ENCODE assay signal across 7 cellular contexts in the genomic region with DNA sequence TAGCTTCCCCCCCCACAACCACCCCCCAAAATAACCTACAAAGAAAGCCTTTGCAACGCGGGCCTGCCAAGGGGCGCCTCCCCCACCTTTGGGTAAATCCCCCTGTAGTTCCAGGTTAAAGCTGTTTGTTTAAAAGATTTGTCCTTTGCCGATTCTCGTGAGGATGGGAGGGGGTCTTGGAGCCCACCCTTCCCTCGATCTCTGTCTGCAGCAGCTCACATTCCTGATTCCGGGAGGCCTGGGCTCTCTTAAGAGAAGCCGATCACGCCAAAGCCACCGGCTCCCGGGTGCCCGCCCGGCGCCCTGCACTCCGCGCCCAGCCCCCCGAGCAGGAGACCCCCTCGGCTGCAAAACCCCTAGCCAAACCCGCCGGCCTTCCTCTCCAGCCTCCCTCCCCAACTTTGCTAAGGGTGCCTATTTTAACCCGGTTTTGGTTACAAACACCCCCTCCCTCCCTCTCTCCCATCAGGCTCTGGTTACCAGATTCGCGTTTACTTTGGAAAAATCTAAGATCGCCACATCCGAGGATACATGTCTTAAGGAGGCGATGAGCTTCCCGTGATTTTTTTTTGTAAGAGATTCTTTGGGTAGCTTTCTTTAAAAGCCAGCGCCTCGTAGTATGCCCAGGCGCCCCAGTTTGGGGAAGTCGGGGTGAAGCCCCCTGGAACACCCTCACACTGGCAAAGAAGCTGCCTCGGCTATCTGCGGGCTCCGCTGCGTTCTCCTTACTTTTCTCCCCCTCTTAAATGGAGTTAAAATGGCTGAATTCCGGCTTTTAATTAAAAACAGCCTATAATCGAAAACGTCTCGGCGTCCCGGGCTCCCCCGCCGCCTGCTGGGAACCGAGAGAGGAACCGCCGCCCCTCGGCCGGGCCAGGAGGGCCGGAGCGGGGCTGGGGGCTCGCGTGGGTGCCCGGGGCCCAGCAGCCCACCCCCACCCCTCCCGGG. TPM values are rescaled to one million over a fixed set of nuclear protein-coding genes. Genes with fewer than 3 reads are reported as not detected.
DNase-seq lines count a peak whose midpoint lies in the region; ATAC-seq, FAIRE-seq and TF ChIP-seq lines count a peak whose summit lies in the region.

No MANE protein-coding gene starts in this region.

- H3K27ac Mint-ChIP-seq in immature natural killer cell = peak overlapping the region in 2 of 6 donors; percentile 31 to 65
- H3K27ac Mint-ChIP-seq in stimulated activated effector memory CD8-positive, alpha-beta T cell treated with anti-CD3 and anti-CD28 coated beads, Interleukin-12 subunit alpha, Interleukin-12 subunit beta, amount 100 ng/mL, for 72 hours = no peak overlapping the region

- H3K4me1 ChIP-seq in GM12878 (ENCODE audit: control insufficient read depth, insufficient read depth, low read length) = peaks cover 10% of the 10 kb centered on the region

- in situ Hi-C loops in GM12878 (cut with MboI) = no loop called here

- H4K20me1 ChIP-seq in GM12878 (ENCODE audit: control insufficient read depth, insufficient read depth) = no peaks in the 10 kb centered on the region

- peaks cover 37 to 41% of the 10 kb centered on the region in 2 donors for H3K4me1 Mint-ChIP-seq in immature natural killer cell
- peaks cover 52% of the 10 kb centered on the region for H3K4me1 Mint-ChIP-seq in stimulated activated effector memory CD8-positive, alpha-beta T cell treated with anti-CD3 and anti-CD28 coated beads, Interleukin-12 subunit alpha, Interleukin-12 subunit beta, amount 100 ng/mL, for 72 hours

- POLR2A ChIA-PET in GM12878 (lab: Charles Lee) = interaction anchor here (0.5 to 2.8 kb wide), 14 partner anchors 12 to 272 kb away, joined by 3 to 19 read pairs (median 4); no protein-coding TSS in a partner anchor

- no peak for TF ChIP-seq RAD21 in GM12878 (IDR thresholded peaks at IDR 0.05; ENCODE audit: insufficient read depth, low read depth, low read length)

- H3K4me3 ChIP-seq in NB4 (ENCODE audit: low read depth, low read length) = peak overlapping the region; percentile 80
- H3K4me3 ChIP-seq in GM12878 = peak overlapping the region; percentile 67

- TF ChIP-seq CTCF in NB4 (IDR thresholded peaks at IDR 0.05; ENCODE audit: low read depth, low read length) (no peak), GM12878 (IDR thresholded peaks at IDR 0.05 in 2 of 3, conservative IDR thresholded peaks at IDR 0.05 in 1 of 3; ENCODE audit: control insufficient read depth in 2 of 3, extremely low read depth in 1 of 3, insufficient read depth in 1 of 3, low read depth in 3 of 3, low read length in 3 of 3) (no peak)

- no peak for TF ChIP-seq EP300 in GM12878 (IDR thresholded peaks at IDR 0.05; ENCODE audit: borderline replicate concordance in 1 of 2, control insufficient read depth in 1 of 2, low read depth in 2 of 2, low read length in 2 of 2)

- peak overlapping the region; percentile 75 to 84 (median 82) for H3K4me3 Mint-ChIP-seq in immature natural killer cell
- peak overlapping the region; percentile 73 for H3K4me3 Mint-ChIP-seq in stimulated activated effector memory CD8-positive, alpha-beta T cell treated with anti-CD3 and anti-CD28 coated beads, Interleukin-12 subunit alpha, Interleukin-12 subunit beta, amount 100 ng/mL, for 72 hours

- H3K36me3 Mint-ChIP-seq in immature natural killer cell = peaks cover 0 to 6% (median 0%) of the 10 kb centered on the region in 3 donors
- H3K36me3 Mint-ChIP-seq in stimulated activated effector memory CD8-positive, alpha-beta T cell treated with anti-CD3 and anti-CD28 coated beads, Interleukin-12 subunit alpha, Interleukin-12 subunit beta, amount 100 ng/mL, for 72 hours = peaks cover 10% of the 10 kb centered on the region

- H3K27me3 Mint-ChIP-seq in immature natural killer cell (ENCODE audit: low read depth in 3 of 3) = peaks cover 36 to 62% (median 48%) of the 10 kb centered on the region in 3 donors

- 7% methylated on average over 45 of the region's 54 CpGs for WGBS in GM12878 (ENCODE audit: insufficient coverage, insufficient replicate concordance, low lambda C conversion rate, missing lambda C conversion rate)

- CTCF ChIA-PET in GM12878 (lab: Yijun Ruan, JAX) = interaction anchor here (0.8 to 1.9 kb wide), 6 partner anchors 11 to 191 kb away, joined by 3 to 14 read pairs (median 6); no protein-coding TSS in a partner anchor

- RAD21 ChIA-PET in GM12878 (lab: Charles Lee; ENCODE audit: unreplicated experiment) = interaction anchor here (0.6 to 1.9 kb wide), 7 partner anchors 14 to 232 kb away, joined by 3 to 6 read pairs (median 3); partner anchors contain the start of gene WIPI2

- no peak overlapping the region for H2AFZ ChIP-seq in GM12878 (ENCODE audit: control insufficient read depth, low read depth, low read length)

- SMC1A ChIA-PET in GM12878 (lab: Charles Lee; ENCODE audit: uncharacterized antibody, unreplicated experiment) = interaction anchor here (0.5 to 1.7 kb wide), 8 partner anchors 12 to 191 kb away, joined by 3 to 14 read pairs (median 4); no protein-coding TSS in a partner anchor

- no peaks in the 10 kb centered on the region for H3K9me3 ChIP-seq in GM12878 (replicated peaks; ENCODE audit: control insufficient read depth, insufficient read depth, low read length)

- FAIRE-seq in GM12878 (lab: Jason Lieb, UNC) = no peak

- no peak overlapping the region for H3K27ac ChIP-seq in GM12878 (ENCODE audit: control insufficient read depth, insufficient read depth)

- ATAC-seq in GM12878 = no peak
- ATAC-seq in stimulated activated effector memory CD8-positive, alpha-beta T cell treated with anti-CD3 and anti-CD28 coated beads, Interleukin-12 subunit alpha, Interleukin-12 subunit beta, amount 100 ng/mL, for 72 hours = no peak

- H3K79me2 ChIP-seq in GM12878 (ENCODE audit: control insufficient read depth, insufficient read depth, low read length) = no peaks in the 10 kb centered on the region

- peak overlapping the region; percentile 52 for H3K4me2 ChIP-seq in GM12878 (ENCODE audit: control insufficient read depth, insufficient read depth)

- H3K27me3 ChIP-seq in GM12878 (replicated peaks in 1 of 2; ENCODE audit: control insufficient read depth in 2 of 2, insufficient read depth in 2 of 2, low read length in 1 of 2) = peaks cover 37 to 68% of the 10 kb centered on the region in 2 experiments

- peaks cover 0 to 4% (median 0%) of the 10 kb centered on the region in 6 donors for H3K9me3 Mint-ChIP-seq in immature natural killer cell
- no peaks in the 10 kb centered on the region for H3K9me3 Mint-ChIP-seq in stimulated activated effector memory CD8-positive, alpha-beta T cell treated with anti-CD3 and anti-CD28 coated beads, Interleukin-12 subunit alpha, Interleukin-12 subunit beta, amount 100 ng/mL, for 72 hours

- H3K36me3 ChIP-seq in GM12878 (ENCODE audit: control insufficient read depth in 2 of 2, insufficient read depth in 2 of 2, low read length in 1 of 2) = no peaks in the 10 kb centered on the region

- DNase-seq in ELF-1 (ENCODE audit: low read depth, low spot score) (peak; percentile 52), NB4 (ENCODE audit: low read depth) (peak; percentile 67), GM12878 (ENCODE audit: low read depth, low spot score) (no peak), immature natural killer cell (peak in 1 of 3 donors; percentile 19), cerebellar nuclear complex (lab: John Stamatoyannopoulos, UW) (no peak)
- DNase-seq in stimulated activated effector memory CD8-positive, alpha-beta T cell treated with anti-CD3 and anti-CD28 coated beads, Interleukin-12 subunit alpha, Interleukin-12 subunit beta, amount 100 ng/mL, for 72 hours (ENCODE audit: low spot score in 2 of 2) = no peak
- no peak for DNase-seq in stimulated activated CD8-positive, alpha-beta memory T cell treated with anti-CD3 and anti-CD28 coated beads, Interleukin-4, amount 100 ng/mL, for 48 hours

- H3K9ac ChIP-seq in GM12878 (ENCODE audit: control insufficient read depth, insufficient read depth, low read length) = no peak overlapping the region

- no TSS peak for BruUV-seq in GM12878 (replicated peaks; lab: Mats Ljungman, UMichigan)

- intact Hi-C loops in GM12878 (cut with micrococcal nuclease; ENCODE audit: unreplicated experiment) = no loop called here

- TF ChIP-seq POLR2A in NB4 (IDR thresholded peaks at IDR 0.05; ENCODE audit: extremely low read depth, insufficient read length) (no peak), GM12878 (IDR thresholded peaks at IDR 0.05; ENCODE audit: low read depth, low read length) (no peak)

TF ChIP-seq in GM12878, 131 proteins besides CTCF, POLR2A, EP300 and RAD21:
- TF ChIP-seq POU2F2 (IDR thresholded peaks at IDR 0.05; ENCODE audit: borderline replicate concordance, low read depth, low read length) = no peak
- no peak for TF ChIP-seq RELA (IDR thresholded peaks at IDR 0.05; ENCODE audit: borderline replicate concordance, partially characterized antibody)
- no peak for TF ChIP-seq HDGF (IDR thresholded peaks at IDR 0.05)
- no peak for TF ChIP-seq MYB (IDR thresholded peaks at IDR 0.05; ENCODE audit: borderline replicate concordance, low read depth, low read length)
- TF ChIP-seq WRNIP1 (IDR thresholded peaks at IDR 0.05; ENCODE audit: borderline replicate concordance, low read depth, low read length) = no peak
- 0 out of 2 replicates have a peak, but pooled peaks have one; percentile 88 for TF ChIP-seq EZH2 (IDR thresholded peaks at IDR 0.05; ENCODE audit: borderline replicate concordance, control insufficient read depth, low read depth, low read length)
- no peak for TF ChIP-seq ASH2L (IDR thresholded peaks at IDR 0.05; ENCODE audit: borderline replicate concordance, low read depth)
- TF ChIP-seq MEF2B (IDR thresholded peaks at IDR 0.05; ENCODE audit: partially characterized antibody, poor library complexity, severe bottlenecking) = no peak

RNA-seq across cellular contexts. Expression of gene TNRC18, which starts 1.0 kb away (rescaled TPM):
- total RNA-seq in GM12878 (2013; cell fraction: nucleolus; rRNA removed) = 38.2 and 49.8 TPM in 2 replicates
- total RNA-seq in GM12878 (2014; rRNA removed) (6.5 and 6.8 TPM in 2 replicates), GM12878 (2014; rRNA removed; fragmentation: Illumina TruSeq; extraction: Trizol) (10.6 and 11.5 TPM in 2 replicates), GM12878 (2021) (31.3 and 31.7 TPM in 2 replicates)
- 7.4 TPM for polyA plus RNA-seq in GM12878 (2011; ENCODE audit: low read depth)
- polyA plus RNA-seq in GM12878 (2011; rRNA removed) (3.9 and 4.0 TPM in 2 replicates), GM12878 (2014; fragmentation: Illumina TruSeq; extraction: Trizol) (10.3 and 18.2 TPM in 2 replicates), GM12878 (2014; fragmentation: Nextera tagmentation; extraction: Ambion mirVana) (under 1 TPM; 0.02 to 0.10 TPM), GM12878 (2014; rRNA removed) (13.7 and 17.2 TPM in 2 replicates), GM12878 (2016; fragmentation: Nextera tagmentation; extraction: Ambion mirVana) (1 to 10 TPM; 1.0 to 1.2 TPM), immature natural killer cell (1 to 10 TPM in 2 of 3 donors, under 1 TPM in 1; 0.42 to 4.1 (median 1.0) TPM)
- polyA plus RNA-seq in GM12878 (2011; cell fraction: cytosol; rRNA removed) = 5.7 and 7.9 TPM in 2 replicates
- polyA plus RNA-seq in GM12878 (2011; cell fraction: nucleus; rRNA removed) = 13.3 and 22.8 TPM in 2 replicates
- 13.4 and 15.7 TPM in 2 replicates for polyA plus RNA-seq in GM12878 (2012)
- 10.2 and 17.6 TPM in 2 replicates for polyA minus RNA-seq in GM12878 (2011; rRNA and poly(A)+ RNA removed)
- polyA minus RNA-seq in GM12878 (2011; cell fraction: cytosol; rRNA and poly(A)+ RNA removed) = 12.0 and 17.7 TPM in 2 replicates
- 10.3 and 17.7 TPM in 2 replicates for polyA minus RNA-seq in GM12878 (2011; cell fraction: nucleus; rRNA and poly(A)+ RNA removed)

Comparison
In these comparisons a context has a peak if more than half of its experiments do, and no peak if none do; other contexts are left out.
1. DNase-seq: peak in ELF-1 (single experiment) and NB4 (single experiment); none in GM12878 (single experiment), stimulated activated effector memory CD8-positive, alpha-beta T cell treated with anti-CD3 and anti-CD28 coated beads, Interleukin-12 subunit alpha, Interleukin-12 subunit beta, amount 100 ng/mL, for 72 hours (0 of 2), stimulated activated CD8-positive, alpha-beta memory T cell treated with anti-CD3 and anti-CD28 coated beads, Interleukin-4, amount 100 ng/mL, for 48 hours (single experiment) and cerebellar nuclear complex (0 of 2).